Comparison of ENCODE assay signal across 1 cellular context in genomic region chr14:24885410-24885913, GRCh38.
TF ChIP-seq lines count a peak whose summit lies in the region.

No MANE protein-coding gene starts in this region.

TF ChIP-seq in HepG2, 621 proteins besides CTCF, POLR2A, EP300 and RAD21 (continued from another document and continues in another):
- 0 out of 2 replicates have a peak, but pooled peaks have one; percentile 60 for TF ChIP-seq ZNF44 (CRISPR knock-in tag; IDR thresholded peaks at IDR 0.05)
- peak; percentile 48; the same call in 1 of the 2 replicates for TF ChIP-seq ZNF788 (CRISPR knock-in tag; IDR thresholded peaks at IDR 0.05; ENCODE audit: borderline replicate concordance)
- TF ChIP-seq ZFP90 (CRISPR knock-in tag; IDR thresholded peaks at IDR 0.05; ENCODE audit: borderline replicate concordance), result no peak
- TF ChIP-seq ZNF776 (CRISPR knock-in tag; IDR thresholded peaks at IDR 0.05), result no peak
- TF ChIP-seq ZNF333 (CRISPR knock-in tag; IDR thresholded peaks at IDR 0.05; ENCODE audit: borderline replicate concordance), result no peak
- TF ChIP-seq NR2F1 (CRISPR knock-in tag; IDR thresholded peaks at IDR 0.05), result no peak; a peak in 1 of 4 replicates
- TF ChIP-seq NBN (conservative IDR thresholded peaks at IDR 0.05), result no peak
- no peak for TF ChIP-seq ATRX (CRISPR knock-in tag; IDR thresholded peaks at IDR 0.05; ENCODE audit: borderline replicate concordance)
- TF ChIP-seq, protein P1, sequence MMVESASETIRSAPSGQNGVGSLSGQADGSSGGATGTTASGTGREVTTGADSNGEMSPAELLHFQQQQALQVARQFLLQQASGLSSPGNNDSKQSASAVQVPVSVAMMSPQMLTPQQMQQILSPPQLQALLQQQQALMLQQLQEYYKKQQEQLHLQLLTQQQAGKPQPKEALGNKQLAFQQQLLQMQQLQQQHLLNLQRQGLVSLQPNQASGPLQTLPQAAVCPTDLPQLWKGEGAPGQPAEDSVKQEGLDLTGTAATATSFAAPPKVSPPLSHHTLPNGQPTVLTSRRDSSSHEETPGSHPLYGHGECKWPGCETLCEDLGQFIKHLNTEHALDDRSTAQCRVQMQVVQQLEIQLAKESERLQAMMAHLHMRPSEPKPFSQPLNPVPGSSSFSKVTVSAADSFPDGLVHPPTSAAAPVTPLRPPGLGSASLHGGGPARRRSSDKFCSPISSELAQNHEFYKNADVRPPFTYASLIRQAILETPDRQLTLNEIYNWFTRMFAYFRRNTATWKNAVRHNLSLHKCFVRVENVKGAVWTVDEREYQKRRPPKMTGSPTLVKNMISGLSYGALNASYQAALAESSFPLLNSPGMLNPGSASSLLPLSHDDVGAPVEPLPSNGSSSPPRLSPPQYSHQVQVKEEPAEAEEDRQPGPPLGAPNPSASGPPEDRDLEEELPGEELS (CRISPR knock-in tag; IDR thresholded peaks at IDR 0.05), result peak; percentile 78
- TF ChIP-seq HNRNPK (IDR thresholded peaks at IDR 0.05; ENCODE audit: low read depth, low read length, poor library complexity, severe bottlenecking), result no peak
- TF ChIP-seq ZNF335 (CRISPR knock-in tag; IDR thresholded peaks at IDR 0.05), result 0 out of 2 replicates have a peak, but pooled peaks have one; percentile 28
- no peak for TF ChIP-seq ZNF251 (CRISPR knock-in tag; IDR thresholded peaks at IDR 0.05)
- TF ChIP-seq, protein P2, sequence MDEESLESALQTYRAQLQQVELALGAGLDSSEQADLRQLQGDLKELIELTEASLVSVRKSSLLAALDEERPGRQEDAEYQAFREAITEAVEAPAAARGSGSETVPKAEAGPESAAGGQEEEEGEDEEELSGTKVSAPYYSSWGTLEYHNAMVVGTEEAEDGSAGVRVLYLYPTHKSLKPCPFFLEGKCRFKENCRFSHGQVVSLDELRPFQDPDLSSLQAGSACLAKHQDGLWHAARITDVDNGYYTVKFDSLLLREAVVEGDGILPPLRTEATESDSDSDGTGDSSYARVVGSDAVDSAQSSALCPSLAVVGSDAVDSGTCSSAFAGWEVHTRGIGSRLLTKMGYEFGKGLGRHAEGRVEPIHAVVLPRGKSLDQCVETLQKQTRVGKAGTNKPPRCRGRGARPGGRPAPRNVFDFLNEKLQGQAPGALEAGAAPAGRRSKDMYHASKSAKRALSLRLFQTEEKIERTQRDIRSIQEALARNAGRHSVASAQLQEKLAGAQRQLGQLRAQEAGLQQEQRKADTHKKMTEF (CRISPR knock-in tag; IDR thresholded peaks at IDR 0.05), result peak; percentile 54
- TF ChIP-seq, protein P3, sequence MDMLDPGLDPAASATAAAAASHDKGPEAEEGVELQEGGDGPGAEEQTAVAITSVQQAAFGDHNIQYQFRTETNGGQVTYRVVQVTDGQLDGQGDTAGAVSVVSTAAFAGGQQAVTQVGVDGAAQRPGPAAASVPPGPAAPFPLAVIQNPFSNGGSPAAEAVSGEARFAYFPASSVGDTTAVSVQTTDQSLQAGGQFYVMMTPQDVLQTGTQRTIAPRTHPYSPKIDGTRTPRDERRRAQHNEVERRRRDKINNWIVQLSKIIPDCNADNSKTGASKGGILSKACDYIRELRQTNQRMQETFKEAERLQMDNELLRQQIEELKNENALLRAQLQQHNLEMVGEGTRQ (IDR thresholded peaks at IDR 0.05; ENCODE audit: low read depth, low read length), result no peak; the same call in 1 of the 2 replicates
- TF ChIP-seq, protein P3 (CRISPR knock-in tag; IDR thresholded peaks at IDR 0.05; ENCODE audit: borderline replicate concordance), result no peak
- no peak for TF ChIP-seq ZNF432 (CRISPR knock-in tag; IDR thresholded peaks at IDR 0.05; ENCODE audit: borderline replicate concordance)
- TF ChIP-seq TEAD3 (CRISPR knock-in tag; optimal IDR thresholded peaks at IDR 0.05; ENCODE audit: borderline replicate concordance), result peak; percentile 82
- no peak for TF ChIP-seq ELF4 (CRISPR knock-in tag; IDR thresholded peaks at IDR 0.05; ENCODE audit: borderline replicate concordance)
- TF ChIP-seq KDM6A (CRISPR knock-in tag; IDR thresholded peaks at IDR 0.05; ENCODE audit: low read depth), result peak; percentile 32; the same call in 1 of the 2 replicates
- TF ChIP-seq ZNF296 (CRISPR knock-in tag; conservative IDR thresholded peaks at IDR 0.05), result no peak
- no peak for TF ChIP-seq TRIM24 (CRISPR knock-in tag; IDR thresholded peaks at IDR 0.05)
- no peak for TF ChIP-seq MAFG (CRISPR knock-in tag; IDR thresholded peaks at IDR 0.05)
- TF ChIP-seq ZNF331 (CRISPR knock-in tag; IDR thresholded peaks at IDR 0.05), result peak; percentile 97
- TF ChIP-seq HOXA7 (CRISPR knock-in tag; IDR thresholded peaks at IDR 0.05), result no peak
- peak; percentile 64 for TF ChIP-seq RXRB (CRISPR knock-in tag; IDR thresholded peaks at IDR 0.05; ENCODE audit: borderline replicate concordance)
- TF ChIP-seq STAT6 (CRISPR knock-in tag; IDR thresholded peaks at IDR 0.05; ENCODE audit: borderline replicate concordance), result 0 out of 2 replicates have a peak, but pooled peaks have one; percentile 42
- peak; percentile 6; the same call in 1 of the 2 replicates for TF ChIP-seq ZNF281 (CRISPR knock-in tag; IDR thresholded peaks at IDR 0.05; ENCODE audit: borderline replicate concordance)
- no peak for TF ChIP-seq CAMTA2 (CRISPR knock-in tag; IDR thresholded peaks at IDR 0.05; ENCODE audit: borderline replicate concordance)
- no peak for TF ChIP-seq ZNF17 (CRISPR knock-in tag; IDR thresholded peaks at IDR 0.05)
- peak; percentile 61 for TF ChIP-seq HNF4A (CRISPR knock-in tag; IDR thresholded peaks at IDR 0.05)
- 0 out of 2 replicates have a peak, but pooled peaks have one; percentile 5 for TF ChIP-seq SMC3 (IDR thresholded peaks at IDR 0.05; ENCODE audit: low read length)
- TF ChIP-seq CREB1 (IDR thresholded peaks at IDR 0.05), result 0 out of 2 replicates have a peak, but pooled peaks have one; percentile 19
- TF ChIP-seq CREB1 (CRISPR knock-in tag; IDR thresholded peaks at IDR 0.05), result no peak
- TF ChIP-seq, protein P4, sequence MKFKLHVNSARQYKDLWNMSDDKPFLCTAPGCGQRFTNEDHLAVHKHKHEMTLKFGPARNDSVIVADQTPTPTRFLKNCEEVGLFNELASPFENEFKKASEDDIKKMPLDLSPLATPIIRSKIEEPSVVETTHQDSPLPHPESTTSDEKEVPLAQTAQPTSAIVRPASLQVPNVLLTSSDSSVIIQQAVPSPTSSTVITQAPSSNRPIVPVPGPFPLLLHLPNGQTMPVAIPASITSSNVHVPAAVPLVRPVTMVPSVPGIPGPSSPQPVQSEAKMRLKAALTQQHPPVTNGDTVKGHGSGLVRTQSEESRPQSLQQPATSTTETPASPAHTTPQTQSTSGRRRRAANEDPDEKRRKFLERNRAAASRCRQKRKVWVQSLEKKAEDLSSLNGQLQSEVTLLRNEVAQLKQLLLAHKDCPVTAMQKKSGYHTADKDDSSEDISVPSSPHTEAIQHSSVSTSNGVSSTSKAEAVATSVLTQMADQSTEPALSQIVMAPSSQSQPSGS (CRISPR knock-in tag; IDR thresholded peaks at IDR 0.05), result peak; percentile 11; the same call in 1 of the 2 replicates
- peak; percentile 55; the same call in 1 of the 2 replicates for TF ChIP-seq MIER3 (CRISPR knock-in tag; IDR thresholded peaks at IDR 0.05; ENCODE audit: borderline replicate concordance)
- TF ChIP-seq, protein P5, sequence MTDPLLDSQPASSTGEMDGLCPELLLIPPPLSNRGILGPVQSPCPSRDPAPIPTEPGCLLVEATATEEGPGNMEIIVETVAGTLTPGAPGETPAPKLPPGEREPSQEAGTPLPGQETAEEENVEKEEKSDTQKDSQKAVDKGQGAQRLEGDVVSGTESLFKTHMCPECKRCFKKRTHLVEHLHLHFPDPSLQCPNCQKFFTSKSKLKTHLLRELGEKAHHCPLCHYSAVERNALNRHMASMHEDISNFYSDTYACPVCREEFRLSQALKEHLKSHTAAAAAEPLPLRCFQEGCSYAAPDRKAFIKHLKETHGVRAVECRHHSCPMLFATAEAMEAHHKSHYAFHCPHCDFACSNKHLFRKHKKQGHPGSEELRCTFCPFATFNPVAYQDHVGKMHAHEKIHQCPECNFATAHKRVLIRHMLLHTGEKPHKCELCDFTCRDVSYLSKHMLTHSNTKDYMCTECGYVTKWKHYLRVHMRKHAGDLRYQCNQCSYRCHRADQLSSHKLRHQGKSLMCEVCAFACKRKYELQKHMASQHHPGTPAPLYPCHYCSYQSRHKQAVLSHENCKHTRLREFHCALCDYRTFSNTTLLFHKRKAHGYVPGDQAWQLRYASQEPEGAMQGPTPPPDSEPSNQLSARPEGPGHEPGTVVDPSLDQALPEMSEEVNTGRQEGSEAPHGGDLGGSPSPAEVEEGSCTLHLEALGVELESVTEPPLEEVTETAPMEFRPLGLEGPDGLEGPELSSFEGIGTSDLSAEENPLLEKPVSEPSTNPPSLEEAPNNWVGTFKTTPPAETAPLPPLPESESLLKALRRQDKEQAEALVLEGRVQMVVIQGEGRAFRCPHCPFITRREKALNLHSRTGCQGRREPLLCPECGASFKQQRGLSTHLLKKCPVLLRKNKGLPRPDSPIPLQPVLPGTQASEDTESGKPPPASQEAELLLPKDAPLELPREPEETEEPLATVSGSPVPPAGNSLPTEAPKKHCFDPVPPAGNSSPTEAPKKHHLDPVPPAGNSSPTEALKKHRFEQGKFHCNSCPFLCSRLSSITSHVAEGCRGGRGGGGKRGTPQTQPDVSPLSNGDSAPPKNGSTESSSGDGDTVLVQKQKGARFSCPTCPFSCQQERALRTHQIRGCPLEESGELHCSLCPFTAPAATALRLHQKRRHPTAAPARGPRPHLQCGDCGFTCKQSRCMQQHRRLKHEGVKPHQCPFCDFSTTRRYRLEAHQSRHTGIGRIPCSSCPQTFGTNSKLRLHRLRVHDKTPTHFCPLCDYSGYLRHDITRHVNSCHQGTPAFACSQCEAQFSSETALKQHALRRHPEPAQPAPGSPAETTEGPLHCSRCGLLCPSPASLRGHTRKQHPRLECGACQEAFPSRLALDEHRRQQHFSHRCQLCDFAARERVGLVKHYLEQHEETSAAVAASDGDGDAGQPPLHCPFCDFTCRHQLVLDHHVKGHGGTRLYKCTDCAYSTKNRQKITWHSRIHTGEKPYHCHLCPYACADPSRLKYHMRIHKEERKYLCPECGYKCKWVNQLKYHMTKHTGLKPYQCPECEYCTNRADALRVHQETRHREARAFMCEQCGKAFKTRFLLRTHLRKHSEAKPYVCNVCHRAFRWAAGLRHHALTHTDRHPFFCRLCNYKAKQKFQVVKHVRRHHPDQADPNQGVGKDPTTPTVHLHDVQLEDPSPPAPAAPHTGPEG (CRISPR knock-in tag; IDR thresholded peaks at IDR 0.05), result no peak
- TF ChIP-seq ZNF234 (CRISPR knock-in tag; conservative IDR thresholded peaks at IDR 0.05), result no peak
- TF ChIP-seq HDAC2 (CRISPR knock-in tag; IDR thresholded peaks at IDR 0.05), result peak; percentile 89
- no peak for TF ChIP-seq RFXANK (CRISPR knock-in tag; IDR thresholded peaks at IDR 0.05)
- TF ChIP-seq, protein P6, sequence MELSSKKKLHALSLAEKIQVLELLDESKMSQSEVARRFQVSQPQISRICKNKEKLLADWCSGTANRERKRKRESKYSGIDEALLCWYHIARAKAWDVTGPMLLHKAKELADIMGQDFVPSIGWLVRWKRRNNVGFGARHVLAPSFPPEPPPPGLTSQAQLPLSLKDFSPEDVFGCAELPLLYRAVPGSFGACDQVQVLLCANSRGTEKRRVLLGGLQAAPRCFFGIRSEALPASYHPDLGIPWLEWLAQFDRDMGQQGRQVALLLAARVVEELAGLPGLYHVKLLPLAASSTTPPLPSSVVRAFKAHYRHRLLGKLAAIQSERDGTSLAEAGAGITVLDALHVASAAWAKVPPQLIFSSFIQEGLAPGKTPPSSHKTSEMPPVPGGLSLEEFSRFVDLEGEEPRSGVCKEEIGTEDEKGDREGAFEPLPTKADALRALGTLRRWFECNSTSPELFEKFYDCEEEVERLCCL (CRISPR knock-in tag; IDR thresholded peaks at IDR 0.05; ENCODE audit: borderline replicate concordance), result no peak
